In genomic region chr20:50115591-50116367, GRCh38 we compare ENCODE assay signal across 8 cellular contexts. TPM values are rescaled to one million over a fixed set of nuclear protein-coding genes. Genes with fewer than 3 reads are reported as not detected.
DNase-seq lines count a peak whose midpoint lies in the region; ATAC-seq, FAIRE-seq and TF ChIP-seq lines count a peak whose summit lies in the region.

No MANE protein-coding gene starts in this region.

- H2AFZ ChIP-seq in mammary epithelial cell (ENCODE audit: low read depth, low read length), result peak overlapping the region; percentile 84

- H3K4me3 ChIP-seq in AG04449 (ENCODE audit: low read depth, low read length) (peak overlapping the region; percentile 55), mammary epithelial cell (replicated peaks in 1 of 3; ENCODE audit: insufficient read depth in 1 of 3, low read depth in 2 of 3, low read length in 3 of 3) (peak overlapping the region; percentile 46 to 63 (median 60)), small intestine (ENCODE audit: low read depth in 1 of 2, low read length in 2 of 2) (peak overlapping the region; percentile 28 to 45)

- POLR2A ChIA-PET in AG04449 (lab: Yijun Ruan, JAX), result interaction anchor here (0.9 to 1.3 kb wide), 6 partner anchors 10 to 50 kb away, joined by 3 to 5 read pairs (median 4); partner anchors contain the start of gene PEDS1

- H3K4me1 ChIP-seq in mammary epithelial cell (ENCODE audit: insufficient read depth, low read length) (peaks cover 26% of the 10 kb centered on the region), small intestine (ENCODE audit: control insufficient read depth in 2 of 2, insufficient read depth in 1 of 2, low read depth in 1 of 2, low read length in 1 of 2) (peaks cover 15 to 17% of the 10 kb centered on the region in 2 donors)

- H3K27ac ChIP-seq in VCaP, result peak overlapping the region; percentile 93
- H3K27ac ChIP-seq in mammary epithelial cell (ENCODE audit: insufficient read depth, low read depth, low read length), result peak overlapping the region; percentile 57
- H3K27ac ChIP-seq in small intestine (ENCODE audit: low read depth in 1 of 2, low read length in 1 of 2), result peak overlapping the region in 1 of 2 donors; percentile 33

- peaks cover 37% of the 10 kb centered on the region for H3K79me2 ChIP-seq in mammary epithelial cell (ENCODE audit: insufficient read depth, low read length)

- TF ChIP-seq CTCF in AG04449 (IDR thresholded peaks at IDR 0.05; ENCODE audit: insufficient read depth, low read length, missing control alignments), result no peak
- TF ChIP-seq CTCF in VCaP (conservative IDR thresholded peaks at IDR 0.05), result no peak
- no peak for TF ChIP-seq CTCF in mammary epithelial cell (conservative IDR thresholded peaks at IDR 0.05 in 1 of 2, IDR thresholded peaks at IDR 0.05 in 1 of 2; ENCODE audit: extremely low read depth in 1 of 2, insufficient read depth in 1 of 2, low read depth in 1 of 2, low read length in 2 of 2)

- H3K27me3 ChIP-seq in mammary epithelial cell (ENCODE audit: insufficient read depth, low read length), result no peaks in the 10 kb centered on the region
- no peaks in the 10 kb centered on the region for H3K27me3 ChIP-seq in small intestine (ENCODE audit: control insufficient read depth in 2 of 2, insufficient read depth in 2 of 2, low read length in 2 of 2)

- no peak for FAIRE-seq in small intestine (lab: Jason Lieb, UNC)

- DNase-seq in AG04449 (ENCODE audit: low read depth, low spot score) (peak; percentile 78), NCI-H2196 (lab: John Stamatoyannopoulos, UW; ENCODE audit: unreplicated experiment) (peak; percentile 95), mammary epithelial cell (peak; percentile 91), iPS-NIHi11 (ENCODE audit: low spot score) (peak; percentile 91), small intestine (peak; percentile 98)

- in situ Hi-C loops in mammary epithelial cell (cut with MboI; ENCODE audit: low sequenced_read_pairs in 2 of 2), result loop anchor here in 1 of 2 donors (10.0 kb wide), 1 partner anchor 59 kb away; no protein-coding TSS in a partner anchor

- peak overlapping the region; percentile 88 for H3K4me2 ChIP-seq in mammary epithelial cell (ENCODE audit: insufficient read depth, low read depth, low read length)

- peak; percentile 73 for ATAC-seq in GM18873 (IDR thresholded peaks at IDR 0.05; ENCODE audit: low FRiP score, unreplicated experiment)
- peak; percentile 79 for ATAC-seq in HG03135 (IDR thresholded peaks at IDR 0.05; ENCODE audit: unreplicated experiment)

- peak overlapping the region; percentile 68 for H3K9ac ChIP-seq in mammary epithelial cell (ENCODE audit: insufficient read depth, low read length)

- WGBS in mammary epithelial cell (ENCODE audit: low coverage, missing lambda C conversion rate), result under 1% methylated on average over 24 of the region's 24 CpGs
- WGBS in small intestine, 3 donors, result 0 to 1% (median 0%) methylated on average over 24 of the region's 24 CpGs

- no TSS peak for BruUV-seq in mammary epithelial cell (replicated peaks; lab: Mats Ljungman, UMichigan)

- no peaks in the 10 kb centered on the region for H3K9me3 ChIP-seq in mammary epithelial cell (replicated peaks; ENCODE audit: insufficient read depth, low read length)
- no peaks in the 10 kb centered on the region for H3K9me3 ChIP-seq in small intestine (ENCODE audit: control insufficient read depth, low read depth)

- no peaks in the 10 kb centered on the region for H4K20me1 ChIP-seq in mammary epithelial cell (ENCODE audit: insufficient read depth, low read length)

- CTCF ChIA-PET in AG04449 (lab: Yijun Ruan, JAX), result interaction anchor here (0.8 to 3.4 kb wide), 15 partner anchors 9 to 137 kb away, joined by 3 to 44 read pairs (median 4); partner anchors contain the start of gene PEDS1
- CTCF ChIA-PET in mammary epithelial cell (lab: Charles Lee; ENCODE audit: low non-redundant PET), result interaction anchor here (1.3 to 1.5 kb wide), 2 partner anchors 28 to 137 kb away, joined by 4 to 14 read pairs; no protein-coding TSS in a partner anchor

- intact Hi-C loops in mammary epithelial cell (cut with micrococcal nuclease), result no loop called here

- peaks cover 2% of the 10 kb centered on the region for H3K36me3 ChIP-seq in mammary epithelial cell (ENCODE audit: insufficient read depth, low read length)
- no peaks in the 10 kb centered on the region for H3K36me3 ChIP-seq in small intestine (ENCODE audit: control insufficient read depth in 2 of 2, insufficient read depth in 2 of 2, low read length in 2 of 2)

- dilution Hi-C loops in mammary epithelial cell (cut with HindIII; ENCODE audit: low sequenced_read_pairs), result no loop called here

RNA-seq across cellular contexts. Expression of gene UBE2V1, which starts 2.8 kb away (rescaled TPM):
- total RNA-seq in mammary epithelial cell, result 100 to 1,000 TPM in 1 of 2 donors, 10 to 100 TPM in 1; 54.8 to 119 TPM
- 109 TPM for polyA plus RNA-seq in mammary epithelial cell
- 157 TPM for polyA minus RNA-seq in mammary epithelial cell
- polyA plus RNA-seq in small intestine, result 10 to 100 TPM; 72.7 to 83.4 (median 77.3) TPM

RNA-seq across cellular contexts. Expression of gene PEDS1, which starts 37.7 kb away (rescaled TPM):
- 10 to 100 TPM; 28.8 to 29.5 TPM for total RNA-seq in mammary epithelial cell
- 66.2 TPM for polyA plus RNA-seq in mammary epithelial cell
- 90.1 TPM for polyA minus RNA-seq in mammary epithelial cell
- 10 to 100 TPM; 16.8 to 33.5 (median 20.8) TPM for polyA plus RNA-seq in small intestine
